Comparison of ENCODE assay signal across 30 cellular contexts in genomic region chr5:25090275-25090674, GRCh38.
"Had no signal": no experiment of that assay in that cellular context is flagged by ENCODE, and none has a peak within 500 bp of the region (broad histone marks: within the 10 kb centered on the region; RNA-seq: fewer than 3 reads in every experiment).

No MANE protein-coding gene starts in this region.

- H3K4me3 ChIP-seq: cardiac muscle cell, colonic mucosa, PC-9 had no signal

- H3K27me3 ChIP-seq: brain microvascular endothelial cell, cardiac muscle cell, colonic mucosa had no signal

- H3K4me3 Mint-ChIP-seq: activated CD4-positive, alpha-beta T cell treated with anti-CD3 and anti-CD28 coated beads for 36 hours; activated CD4-positive, alpha-beta T cell treated with anti-CD3 and anti-CD28 coated beads, Interleukin-2, amount 10 ng/mL, durations not matched to agents 7 days and 5 days; activated CD8-positive, alpha-beta T cell treated with anti-CD3 and anti-CD28 coated beads, Interleukin-2, amount 10 ng/mL, durations not matched to agents 7 days and 5 days; activated naive CD8-positive, alpha-beta T cell treated with anti-CD3 and anti-CD28 coated beads for 36 hours; activated T-cell treated with anti-CD3 and anti-CD28 coated beads, Interleukin-2, amount 50 U/mL, for 4 hours; activated T-helper 1 cell treated with anti-CD3 and anti-CD28 coated beads, Interleukin-12 subunit alpha, Interleukin-12 subunit beta, Interleukin-2, Interleukin-4 antibody, amounts not matched to agents 30 ng/mL and 10 ng/mL and 1 ng/mL, durations not matched to agents 14 hours and 24 hours and 36 hours; central memory CD8-positive, alpha-beta T cell; WTC11 had no signal

- H3K9me3 Mint-ChIP-seq: WTC11 had no signal

- H3K9me3 ChIP-seq: colonic mucosa had no signal

- H3K4me2 ChIP-seq: KMS-11, PC-9 had no signal

- H3K4me1 ChIP-seq: colonic mucosa had no signal

- H3K27me3 Mint-ChIP-seq: activated CD4-positive, alpha-beta T cell treated with anti-CD3 and anti-CD28 coated beads for 36 hours; activated CD4-positive, alpha-beta T cell treated with anti-CD3 and anti-CD28 coated beads, Interleukin-2, amount 10 ng/mL, durations not matched to agents 7 days and 5 days; activated naive CD8-positive, alpha-beta T cell treated with anti-CD3 and anti-CD28 coated beads for 36 hours; central memory CD8-positive, alpha-beta T cell had no signal

- DNase-seq: activated CD4-positive, alpha-beta T cell treated with anti-CD3 and anti-CD28 coated beads for 36 hours; activated CD4-positive, alpha-beta T cell treated with anti-CD3 and anti-CD28 coated beads, Interleukin-2, amount 10 ng/mL, durations not matched to agents 7 days and 5 days; activated CD4-positive, alpha-beta T cell treated with anti-CD3 and anti-CD28 coated beads, Interleukin-2, amount 50 U/mL, for 48 hours; activated CD8-positive, alpha-beta memory T cell treated with anti-CD3 and anti-CD28 coated beads, Interleukin-2, amount 50 U/mL, for 4 hours; activated CD8-positive, alpha-beta T cell treated with anti-CD3 and anti-CD28 coated beads, Interleukin-2, amount 10 ng/mL, durations not matched to agents 7 days and 5 days; activated effector memory CD4-positive, alpha-beta T cell treated with Interleukin-2 at 50 U/mL for 16 hours; activated naive CD4-positive, alpha-beta T cell treated with anti-CD3 and anti-CD28 coated beads, Interleukin-2, amount 50 U/mL, for 16 hours; activated naive CD8-positive, alpha-beta T cell treated with anti-CD3 and anti-CD28 coated beads for 36 hours; activated T-cell treated with anti-CD3 and anti-CD28 coated beads for 4 hours; activated T-cell treated with anti-CD3 and anti-CD28 coated beads, Interleukin-2, amount 50 U/mL, for 4 hours; amniotic stem cell; aorta; brain microvascular endothelial cell; colonic mucosa; NCI-H1092 treated with DMSO at 0.1 percent for 48 hours; NCI-H1417; NCI-H1694; NCI-H1930; NCI-H345; NCI-H524 treated with DMSO at 0.1 percent for 48 hours; NK-92 treated with Interleukin-12 subunit alpha and Interleukin-12 subunit beta, amount 100 ng/mL, for 24 hours; PC-9; Right ventricle myocardium superior had no signal

- H3K36me3 ChIP-seq: brain microvascular endothelial cell, cardiac muscle cell, colonic mucosa had no signal

- H3K9ac ChIP-seq: KMS-11 had no signal

- H3K4me1 Mint-ChIP-seq: activated CD4-positive, alpha-beta T cell treated with anti-CD3 and anti-CD28 coated beads for 36 hours; activated CD4-positive, alpha-beta T cell treated with anti-CD3 and anti-CD28 coated beads, Interleukin-2, amount 10 ng/mL, durations not matched to agents 7 days and 5 days; activated naive CD8-positive, alpha-beta T cell treated with anti-CD3 and anti-CD28 coated beads for 36 hours; central memory CD8-positive, alpha-beta T cell; WTC11 had no signal

- ATAC-seq: activated CD4-positive, alpha-beta T cell treated with anti-CD3 and anti-CD28 coated beads for 36 hours; activated CD4-positive, CD25-positive, alpha-beta regulatory T cell treated with anti-CD3 and anti-CD28 coated beads, Interleukin-2, amount 50 U/mL, for 24 hours; activated CD8-positive, alpha-beta T cell treated with anti-CD3 and anti-CD28 coated beads, Interleukin-2, amount 10 ng/mL, durations not matched to agents 7 days and 5 days; activated T-cell treated with anti-CD3 and anti-CD28 coated beads, Interleukin-2, amount 50 U/mL, for 4 hours; WTC11 had no signal

- H3K27ac ChIP-seq: brain microvascular endothelial cell, cardiac muscle cell, colonic mucosa, KMS-11, PC-9, RWPE1 had no signal

- H2AFZ ChIP-seq: PC-9 had no signal

- H3K27ac Mint-ChIP-seq: activated CD4-positive, alpha-beta T cell treated with anti-CD3 and anti-CD28 coated beads for 36 hours; activated CD4-positive, alpha-beta T cell treated with anti-CD3 and anti-CD28 coated beads, Interleukin-2, amount 10 ng/mL, durations not matched to agents 7 days and 5 days; activated CD8-positive, alpha-beta T cell treated with anti-CD3 and anti-CD28 coated beads, Interleukin-2, amount 10 ng/mL, durations not matched to agents 7 days and 5 days; activated naive CD8-positive, alpha-beta T cell treated with anti-CD3 and anti-CD28 coated beads for 36 hours; activated T-helper 1 cell treated with anti-CD3 and anti-CD28 coated beads, Interleukin-12 subunit alpha, Interleukin-12 subunit beta, Interleukin-2, Interleukin-4 antibody, amounts not matched to agents 30 ng/mL and 10 ng/mL and 1 ng/mL, durations not matched to agents 14 hours and 24 hours and 36 hours; WTC11 had no signal

- H3K36me3 Mint-ChIP-seq: activated naive CD8-positive, alpha-beta T cell treated with anti-CD3 and anti-CD28 coated beads for 36 hours; WTC11 had no signal
